21 cellular contexts compared by ENCODE assay signal in genomic region chr5:167485395-167485794, GRCh38.
DNase-seq lines count a peak whose midpoint lies in the region; ATAC-seq and TF ChIP-seq lines count a peak whose summit lies in the region.
"Had no signal": no experiment of that assay in that cellular context is flagged by ENCODE, and none has a peak within 500 bp of the region (broad histone marks: within the 10 kb centered on the region; RNA-seq: fewer than 3 reads in every experiment).

No MANE protein-coding gene starts in this region.

- peak overlapping the region; percentile 27 for H3K9ac ChIP-seq in SK-N-MC (ENCODE audit: insufficient read length)
- H3K9ac ChIP-seq in neuronal stem cell (ENCODE audit: low read depth, low read length, poor library complexity): no peak overlapping the region
- H3K9ac ChIP-seq: BLaER1 treated with 17β-estradiol and CSF1 and Interleukin-3, amounts not matched to agents 10 nM and 100 nM; KMS-11 had no signal

- no peak overlapping the region for H2BK15ac ChIP-seq in neuronal stem cell (ENCODE audit: low read length)

- H3K27ac ChIP-seq in SK-N-MC (peak overlapping the region; percentile 90), foreskin keratinocyte (no peak overlapping the region), neuronal stem cell (replicated peaks; ENCODE audit: low read length) (no peak overlapping the region), upper lobe of left lung (no peak overlapping the region)
- H3K27ac ChIP-seq: BLaER1 treated with 17β-estradiol and CSF1 and Interleukin-3, amounts not matched to agents 10 nM and 100 nM; KMS-11; SJSA1 had no signal

- no peak overlapping the region for H3K14ac ChIP-seq in neuronal stem cell (ENCODE audit: low read length)

- H3K4me1 ChIP-seq in foreskin keratinocyte: no peaks in the 10 kb centered on the region
- H3K4me1 ChIP-seq in neuronal stem cell (ENCODE audit: control insufficient read depth in 2 of 2, insufficient read depth in 1 of 2, low read depth in 1 of 2, low read length in 2 of 2): no peaks in the 10 kb centered on the region
- H3K4me1 ChIP-seq in upper lobe of left lung: no peaks in the 10 kb centered on the region

- H3K36me3 ChIP-seq in SK-N-MC (ENCODE audit: insufficient read depth, low read length) (no peaks in the 10 kb centered on the region), neuronal stem cell (replicated peaks in 1 of 2; ENCODE audit: control insufficient read depth in 2 of 2, insufficient read depth in 2 of 2, low read length in 2 of 2) (no peaks in the 10 kb centered on the region), upper lobe of left lung (no peaks in the 10 kb centered on the region)
- H3K36me3 ChIP-seq: BLaER1 treated with 17β-estradiol and CSF1 and Interleukin-3, amounts not matched to agents 10 nM and 100 nM; SJSA1 had no signal

- no peak for TF ChIP-seq EP300 in upper lobe of left lung (IDR thresholded peaks at IDR 0.05)

- TF ChIP-seq POLR2A in upper lobe of left lung (IDR thresholded peaks at IDR 0.05): no peak

- TF ChIP-seq CTCF in foreskin keratinocyte (conservative IDR thresholded peaks at IDR 0.05) (no peak), upper lobe of left lung (IDR thresholded peaks at IDR 0.05) (no peak)

- H2AFZ ChIP-seq in neuronal stem cell (ENCODE audit: low read length): no peak overlapping the region

- WGBS in neuronal stem cell (ENCODE audit: extremely low coverage in 2 of 2, insufficient read length in 2 of 2, insufficient replicate concordance in 1 of 2), 2 donors: no CpG with 5 or more reads among the region's 6 CpGs
- WGBS in upper lobe of left lung, 2 donors: 87 to 91% methylated on average over 6 of the region's 6 CpGs

- H2BK120ac ChIP-seq in neuronal stem cell (ENCODE audit: low read depth, low read length): no peak overlapping the region

- H2BK12ac ChIP-seq in neuronal stem cell (ENCODE audit: low read length): no peak overlapping the region

- no peak overlapping the region for H3K4ac ChIP-seq in neuronal stem cell (ENCODE audit: low read length)

- no peak overlapping the region for H4K91ac ChIP-seq in neuronal stem cell (ENCODE audit: low read depth, low read length, poor library complexity)

- H3K4me2 ChIP-seq in neuronal stem cell (ENCODE audit: insufficient read depth, low read length, poor library complexity, severe bottlenecking): peak overlapping the region; percentile 18
- H3K4me2 ChIP-seq: BLaER1 treated with 17β-estradiol and CSF1 and Interleukin-3, amounts not matched to agents 10 nM and 100 nM; KMS-11 had no signal

- no peak overlapping the region for H3K23ac ChIP-seq in neuronal stem cell (ENCODE audit: low read depth, low read length, poor library complexity)

- ATAC-seq in foreskin keratinocyte (peak; percentile 56), upper lobe of left lung (ENCODE audit: low FRiP score in 2 of 2) (no peak), GM18870 (IDR thresholded peaks at IDR 0.05; ENCODE audit: unreplicated experiment) (no peak), GM19397 (IDR thresholded peaks at IDR 0.05; ENCODE audit: unreplicated experiment) (no peak)
- ATAC-seq: CD8-positive, alpha-beta T cell; Panc1; Right ventricle myocardium inferior had no signal

- H4K8ac ChIP-seq in neuronal stem cell (ENCODE audit: low read depth, low read length): no peak overlapping the region

- DNase-seq in HT1080 (ENCODE audit: low read depth) (peak; percentile 21), SK-N-MC (ENCODE audit: low read depth, low spot score) (no peak), foreskin keratinocyte (peak in 1 of 2 donors; percentile 21), neuronal stem cell (ENCODE audit: low spot score) (no peak), upper lobe of left lung (no peak)
- DNase-seq: CD8-positive, alpha-beta T cell; DND-41; IMR-90; MV-4-11; NCI-H1105 treated with DMSO at 0.1 percent for 48 hours; NCI-H2029 treated with DMSO at 0.1 percent for 48 hours; NCI-H2171 treated with DMSO at 0.1 percent for 48 hours; NCI-H524 treated with DMSO at 0.1 percent for 48 hours; NCI-H82 had no signal

- no peak overlapping the region for H2AK5ac ChIP-seq in neuronal stem cell (ENCODE audit: low read depth, low read length)

- H2BK5ac ChIP-seq in neuronal stem cell (ENCODE audit: low read length): no peak overlapping the region

- no peaks in the 10 kb centered on the region for H3K27me3 ChIP-seq in foreskin keratinocyte
- H3K27me3 ChIP-seq in neuronal stem cell (ENCODE audit: control insufficient read depth in 3 of 3, insufficient read depth in 3 of 3, low read depth in 1 of 3, low read length in 3 of 3): no peaks in the 10 kb centered on the region
- H3K27me3 ChIP-seq in upper lobe of left lung: no peaks in the 10 kb centered on the region
- H3K27me3 ChIP-seq: BLaER1 treated with 17β-estradiol and CSF1 and Interleukin-3, amounts not matched to agents 10 nM and 100 nM; SJSA1 had no signal

- H3K4me3 ChIP-seq in SK-N-MC: peak overlapping the region; percentile 45
- no peak overlapping the region for H3K4me3 ChIP-seq in neuronal stem cell (ENCODE audit: low read length in 2 of 2)
- H3K4me3 ChIP-seq in upper lobe of left lung: no peak overlapping the region
- H3K4me3 ChIP-seq: BLaER1 treated with 17β-estradiol and CSF1 and Interleukin-3, amounts not matched to agents 10 nM and 100 nM; SJSA1 had no signal

- H3K79me1 ChIP-seq in neuronal stem cell (ENCODE audit: low read depth, low read length): peaks cover 2% of the 10 kb centered on the region

- H3K18ac ChIP-seq in neuronal stem cell (ENCODE audit: low read length): no peak overlapping the region

- H3K9me3 ChIP-seq in SK-N-MC (ENCODE audit: low read depth, low read length): no peaks in the 10 kb centered on the region
- H3K9me3 ChIP-seq in neuronal stem cell (replicated peaks in 1 of 2; ENCODE audit: control insufficient read depth in 2 of 2, insufficient read depth in 1 of 2, low read depth in 1 of 2, low read length in 2 of 2): no peaks in the 10 kb centered on the region
- H3K9me3 ChIP-seq in upper lobe of left lung: no peaks in the 10 kb centered on the region
- H3K9me3 ChIP-seq: SJSA1 had no signal
